ENCODE assay signal across 16 cellular contexts in genomic region chr5:133293953-133294352, GRCh38.
"Had no signal": no experiment of that assay in that cellular context is flagged by ENCODE, and none has a peak within 500 bp of the region (broad histone marks: within the 10 kb centered on the region; RNA-seq: fewer than 3 reads in every experiment).

No MANE protein-coding gene starts in this region.

- H3K27ac ChIP-seq: coronary artery, hepatocyte, parathyroid adenoma, sigmoid colon, spleen, stomach, testis, upper lobe of left lung had no signal

- H3K27me3 Mint-ChIP-seq: activated naive CD8-positive, alpha-beta T cell; naive thymus-derived CD4-positive, alpha-beta T cell had no signal

- H3K9me3 ChIP-seq: mucosa of descending colon, sigmoid colon, spleen, stomach, testis, upper lobe of left lung had no signal

- H3K36me3 ChIP-seq: sigmoid colon, spleen, stomach, upper lobe of left lung had no signal

- H3K4me3 Mint-ChIP-seq: activated naive CD8-positive, alpha-beta T cell; naive thymus-derived CD4-positive, alpha-beta T cell had no signal

- H3K36me3 Mint-ChIP-seq: activated naive CD8-positive, alpha-beta T cell; naive thymus-derived CD4-positive, alpha-beta T cell had no signal

- H3K27me3 ChIP-seq: hepatocyte, sigmoid colon, testis, upper lobe of left lung had no signal

- H3K79me2 ChIP-seq: hepatocyte, parathyroid adenoma had no signal

- H2AFZ ChIP-seq: hepatocyte, parathyroid adenoma had no signal

- H3K27ac Mint-ChIP-seq: activated naive CD8-positive, alpha-beta T cell; naive thymus-derived CD4-positive, alpha-beta T cell had no signal

- H3K4me1 ChIP-seq: parathyroid adenoma, spleen, testis had no signal

- H3K4me3 ChIP-seq: coronary artery, hepatocyte, mucosa of descending colon, sigmoid colon, spleen, stomach, testis, upper lobe of left lung had no signal

- DNase-seq: activated CD4-positive, alpha-beta T cell treated with anti-CD3 and anti-CD28 coated beads, Interleukin-2, amount 50 U/mL, for 1 hour; activated CD8-positive, alpha-beta memory T cell treated with anti-CD3 and anti-CD28 coated beads for 24 hours; activated gamma-delta T cell treated with Interleukin-2 at 50 U/mL for 16 hours; amniotic stem cell; central memory CD4-positive, alpha-beta T cell; naive thymus-derived CD4-positive, alpha-beta T cell; sigmoid colon; spleen; stomach; testis; upper lobe of left lung had no signal

- H3K4me2 ChIP-seq: hepatocyte had no signal

- H3K9me3 Mint-ChIP-seq: naive thymus-derived CD4-positive, alpha-beta T cell had no signal
